ENCODE assay signal across 8 cellular contexts in genomic region chr1:167714851-167715652, GRCh38. TPM values are rescaled to one million over a fixed set of nuclear protein-coding genes. Genes with fewer than 3 reads are reported as not detected.
A peak's percentile ranks its signal among the peaks of the same experiment; 100 is the strongest.
DNase-seq lines count a peak whose midpoint lies in the region; ATAC-seq, FAIRE-seq and TF ChIP-seq lines count a peak whose summit lies in the region.

No MANE protein-coding gene starts in this region.

- TF ChIP-seq RAD21 in HCT116 (IDR thresholded peaks at IDR 0.05; ENCODE audit: low read depth), result no peak

- H3K4me2 ChIP-seq in HCT116 (ENCODE audit: low read length) (peak overlapping the region; percentile 93), MM.1S (ENCODE audit: low read depth, low read length) (peak overlapping the region; percentile 86)

- no peaks in the 10 kb centered on the region for H4K20me1 ChIP-seq in HCT116 (ENCODE audit: insufficient read depth)
- no peaks in the 10 kb centered on the region for H4K20me1 ChIP-seq in MM.1S (ENCODE audit: insufficient read depth, low read length)

- DNase-seq in HCT116 (ENCODE audit: low read depth, low spot score) (peak; percentile 86), MM.1S (peak; percentile 98), SJCRH30 (peak; percentile 82 to 94), globus pallidus (ENCODE audit: low spot score) (peak; percentile 90), omental fat pad (ENCODE audit: low spot score) (peak; percentile 86), testis (peak; percentile 96)
- DNase-seq in activated naive CD4-positive, alpha-beta T cell treated with anti-CD3 and anti-CD28 coated beads, Interleukin-2, amount 10 ng/mL, durations not matched to agents 7 days and 5 days, result peak; percentile 94

- no peaks in the 10 kb centered on the region for H3K9me3 ChIP-seq in HCT116 (ENCODE audit: control insufficient read depth in 1 of 2, insufficient read depth in 1 of 2, low read depth in 1 of 2, low read length in 2 of 2)
- H3K9me3 ChIP-seq in MM.1S (replicated peaks; ENCODE audit: insufficient read depth, low read length), result no peaks in the 10 kb centered on the region
- H3K9me3 ChIP-seq in SJCRH30 (replicated peaks), result no peaks in the 10 kb centered on the region
- H3K9me3 ChIP-seq in testis, result no peaks in the 10 kb centered on the region

- H3K27ac ChIP-seq in HCT116 (ENCODE audit: low read depth, low read length), result peak overlapping the region; percentile 67
- peak overlapping the region; percentile 75 for H3K27ac ChIP-seq in MM.1S (ENCODE audit: low read length)
- H3K27ac ChIP-seq in SJCRH30, result peak overlapping the region; percentile 86
- H3K27ac ChIP-seq in testis, result peak overlapping the region; percentile 78 to 92

- peaks cover 45% of the 10 kb centered on the region for H3F3A ChIP-seq in MM.1S (ENCODE audit: insufficient read depth, low read length)

- peaks cover 25% of the 10 kb centered on the region for H3K27me3 Mint-ChIP-seq in activated naive CD4-positive, alpha-beta T cell treated with anti-CD3 and anti-CD28 coated beads, Interleukin-2, amount 10 ng/mL, durations not matched to agents 7 days and 5 days

- H3K9me3 Mint-ChIP-seq in activated naive CD4-positive, alpha-beta T cell treated with anti-CD3 and anti-CD28 coated beads, Interleukin-2, amount 10 ng/mL, durations not matched to agents 7 days and 5 days, result no peaks in the 10 kb centered on the region

- H3K9ac ChIP-seq in HCT116 (ENCODE audit: low read length) (peak overlapping the region; percentile 74), MM.1S (ENCODE audit: low read length) (peak overlapping the region; percentile 85)

- 0 to 1% methylated on average over 28 to 30 of the region's 30 CpGs for WGBS in testis, 2 donors

- intact Hi-C loops in HCT116 (cut with micrococcal nuclease) (loop anchor here (1.0 to 2.0 kb wide), 3 partner anchors 88 to 367 kb away; partner anchors contain the start of genes DCAF6 and MPC2), testis (cut with DNase I; ENCODE audit: low total_unique reads) (no loop called here)

- FAIRE-seq in G401.6 (lab: Jason Lieb, UNC), result peak; percentile 39

- no peaks in the 10 kb centered on the region for H3K36me3 ChIP-seq in HCT116 (ENCODE audit: control insufficient read depth in 1 of 2, insufficient read depth in 2 of 2, low read length in 2 of 2)
- no peaks in the 10 kb centered on the region for H3K36me3 ChIP-seq in MM.1S (replicated peaks; ENCODE audit: insufficient read depth, low read length)
- no peaks in the 10 kb centered on the region for H3K36me3 ChIP-seq in SJCRH30
- no peaks in the 10 kb centered on the region for H3K36me3 ChIP-seq in testis (ENCODE audit: low read depth, missing control alignments)

- peak; percentile 58 for ATAC-seq in HCT116
- ATAC-seq in omental fat pad (ENCODE audit: low FRiP score), result peak; percentile 54

- no TSS peak for BruUV-seq in HCT116 (replicated peaks; lab: Mats Ljungman, UMichigan)

- peaks cover 61% of the 10 kb centered on the region for H3K4me1 Mint-ChIP-seq in activated naive CD4-positive, alpha-beta T cell treated with anti-CD3 and anti-CD28 coated beads, Interleukin-2, amount 10 ng/mL, durations not matched to agents 7 days and 5 days

- H3K9me2 ChIP-seq in HCT116 (ENCODE audit: insufficient read depth) (no peaks in the 10 kb centered on the region), MM.1S (replicated peaks; ENCODE audit: insufficient read depth, low read length) (no peaks in the 10 kb centered on the region)

- H3K79me2 ChIP-seq in HCT116 (ENCODE audit: insufficient read depth, low read length) (no peaks in the 10 kb centered on the region), MM.1S (ENCODE audit: low read length) (no peaks in the 10 kb centered on the region)

- peaks cover 3% of the 10 kb centered on the region for H3K36me3 Mint-ChIP-seq in activated naive CD4-positive, alpha-beta T cell treated with anti-CD3 and anti-CD28 coated beads, Interleukin-2, amount 10 ng/mL, durations not matched to agents 7 days and 5 days

- CTCF ChIA-PET in HCT116 (lab: Charles Lee), result interaction anchor here (0.6 to 2.2 kb wide), 3 partner anchors 157 to 367 kb away, joined by 3 to 7 read pairs (median 3); no protein-coding TSS in a partner anchor
- CTCF ChIA-PET in activated naive CD4-positive, alpha-beta T cell treated with anti-CD3 and anti-CD28 coated beads, Interleukin-2, amount 10 ng/mL, durations not matched to agents 7 days and 5 days (lab: Charles Lee), result interaction anchor here (0.6 to 4.6 kb wide), 15 partner anchors 10 to 452 kb away, joined by 3 to 22 read pairs (median 4); partner anchors contain the start of gene CREG1

- TF ChIP-seq POLR2A in HCT116 (IDR thresholded peaks at IDR 0.05; ENCODE audit: borderline replicate concordance, extremely low read depth, insufficient read depth, insufficient read length), result no peak
- TF ChIP-seq POLR2A in testis (IDR thresholded peaks at IDR 0.05), result no peak

- H2AFZ ChIP-seq in HCT116 (ENCODE audit: low read depth, low read length, poor library complexity, severe bottlenecking), result peak overlapping the region; percentile 100
- H2AFZ ChIP-seq in MM.1S (ENCODE audit: low read length), result peak overlapping the region; percentile 76

- H3K4me3 Mint-ChIP-seq in activated naive CD4-positive, alpha-beta T cell treated with anti-CD3 and anti-CD28 coated beads, Interleukin-2, amount 10 ng/mL, durations not matched to agents 7 days and 5 days, result peak overlapping the region; percentile 79

- peak in 2 of 3 experiments; percentile 86; a peak in 4 of 6 replicates for TF ChIP-seq CTCF in HCT116 (IDR thresholded peaks at IDR 0.05 in 2 of 3, conservative IDR thresholded peaks at IDR 0.05 in 1 of 3; ENCODE audit: borderline replicate concordance in 1 of 3, insufficient read depth in 1 of 3, low read depth in 2 of 3, low read length in 2 of 3)
- TF ChIP-seq CTCF in MM.1S (IDR thresholded peaks at IDR 0.05; ENCODE audit: low read length), result peak; percentile 98
- peak in 2 of 3 donors; percentile 35 to 70 for TF ChIP-seq CTCF in omental fat pad (IDR thresholded peaks at IDR 0.05)
- peak; percentile 79 to 96 (median 87) for TF ChIP-seq CTCF in testis (IDR thresholded peaks at IDR 0.05)

- H3K4me3 ChIP-seq in HCT116 (replicated peaks in 1 of 2; ENCODE audit: low read depth in 1 of 2, low read length in 2 of 2) (peak overlapping the region; percentile 52 to 58), MM.1S (ENCODE audit: low read length) (peak overlapping the region; percentile 78), SJCRH30 (peak overlapping the region; percentile 84), testis (peak overlapping the region; percentile 73 to 77)

- POLR2A ChIA-PET in HCT116 (lab: Charles Lee), result interaction anchor here (1.2 to 1.6 kb wide), 2 partner anchors 15 to 18 kb away, joined by 4 to 5 read pairs; no protein-coding TSS in a partner anchor

- H3K27ac Mint-ChIP-seq in activated naive CD4-positive, alpha-beta T cell treated with anti-CD3 and anti-CD28 coated beads, Interleukin-2, amount 10 ng/mL, durations not matched to agents 7 days and 5 days, result peak overlapping the region; percentile 96

- H3K4me1 ChIP-seq in HCT116 (ENCODE audit: control insufficient read depth in 1 of 2, insufficient read depth in 2 of 2, low read length in 2 of 2) (peaks cover 10 to 32% of the 10 kb centered on the region in 2 experiments), MM.1S (ENCODE audit: low read length) (peaks cover 24% of the 10 kb centered on the region), SJCRH30 (no peaks in the 10 kb centered on the region), testis (no peaks in the 10 kb centered on the region)

- RAD21 ChIA-PET in HCT116 (lab: Charles Lee; ENCODE audit: low non-redundant PET in 1 of 2, low total read pairs in 2 of 2, uncharacterized antibody in 2 of 2, unreplicated experiment in 2 of 2), result interaction anchor here in 1 of 2 experiments (0.7 kb wide), 1 partner anchor 21 kb away, joined by 3 read pairs; no protein-coding TSS in a partner anchor

- H3K27me3 ChIP-seq in HCT116 (ENCODE audit: insufficient read depth, low read length) (no peaks in the 10 kb centered on the region), MM.1S (replicated peaks; ENCODE audit: insufficient read depth, low read length) (no peaks in the 10 kb centered on the region), SJCRH30 (no peaks in the 10 kb centered on the region), testis (no peaks in the 10 kb centered on the region)

TF ChIP-seq in HCT116, 20 proteins besides CTCF, POLR2A, EP300 and RAD21 (continues in another document):
- peak; percentile 59 for TF ChIP-seq YY1 (IDR thresholded peaks at IDR 0.05; ENCODE audit: extremely low read depth, insufficient replicate concordance, low read depth, low read length)
- no peak for TF ChIP-seq ATF3 (IDR thresholded peaks at IDR 0.05)
- TF ChIP-seq TCF7L2 (IDR thresholded peaks at IDR 0.05; ENCODE audit: borderline replicate concordance, extremely low read depth, insufficient read depth, insufficient read length), result no peak
- peak; percentile 33 for TF ChIP-seq ZBTB33 (IDR thresholded peaks at IDR 0.05; ENCODE audit: extremely low read depth, insufficient replicate concordance, low read length)
- TF ChIP-seq POLR2AphosphoS5 (IDR thresholded peaks at IDR 0.05; ENCODE audit: low read depth, low read length), result no peak
- TF ChIP-seq JUND (IDR thresholded peaks at IDR 0.05), result no peak
- TF ChIP-seq ZNF274 (IDR thresholded peaks at IDR 0.05; ENCODE audit: low read depth, low read length), result no peak
- TF ChIP-seq CBX3 (IDR thresholded peaks at IDR 0.05; ENCODE audit: low read depth), result no peak
- TF ChIP-seq ZFX (IDR thresholded peaks at IDR 0.05), result no peak

RNA-seq across cellular contexts. Expression of gene MPZL1, which starts 6.7 kb away (rescaled TPM):
- 52.9 TPM for total RNA-seq in HCT116 (2021; ENCODE audit: unreplicated experiment)
- 23.4 and 26.4 TPM in 2 replicates for polyA plus RNA-seq in HCT116 (2012)
- total RNA-seq in SJCRH30 (2014; rRNA removed; shearing (Covaris generic)), result 57.9 and 63.0 TPM in 2 replicates
- total RNA-seq in omental fat pad, result 100 to 1,000 TPM; 102 to 116 (median 108) TPM
- total RNA-seq in testis, result 100 to 1,000 TPM; 154 to 160 TPM
- 148 TPM for polyA plus RNA-seq in testis (ENCODE audit: insufficient read depth, low read depth, low replicate concordance)

Comparison
In these comparisons a context has a peak if more than half of its experiments do, and no peak if none do; other contexts are left out.
1. Peak in every context shown above with its lines: DNase-seq, ATAC-seq, H3K4me3 ChIP-seq and H3K27ac ChIP-seq.